In the genomic region with DNA sequence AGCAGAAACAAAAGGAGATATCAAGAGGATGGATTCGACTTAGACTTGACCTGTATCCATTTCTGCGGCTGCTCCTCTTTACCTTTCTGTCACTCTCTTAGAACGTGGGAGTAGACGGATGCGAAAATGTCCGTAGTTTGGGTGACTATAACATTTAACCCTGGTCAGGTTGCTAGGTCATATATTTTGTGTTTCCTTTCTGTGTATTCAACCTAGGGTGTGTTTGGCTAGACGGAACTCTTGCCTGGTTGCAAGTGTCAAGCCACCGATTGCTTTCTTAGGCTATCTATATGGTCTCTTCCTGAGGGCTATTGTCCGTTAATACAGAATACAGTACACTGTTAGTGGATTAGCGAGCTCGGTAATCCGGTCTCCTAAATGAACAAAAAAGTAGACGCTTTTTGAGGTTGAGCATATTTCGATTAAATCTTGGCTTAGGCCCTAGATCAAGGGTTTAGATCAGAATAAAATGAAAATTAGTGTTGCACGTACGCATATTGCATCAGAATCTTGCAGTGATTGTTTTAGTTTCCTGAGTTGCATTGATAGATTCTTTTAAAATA, we compare ENCODE assay signal across 8 cellular contexts. TPM values are rescaled to one million over a fixed set of nuclear protein-coding genes. Genes with fewer than 3 reads are reported as not detected.
DNase-seq lines count a peak whose midpoint lies in the region; ATAC-seq, FAIRE-seq and TF ChIP-seq lines count a peak whose summit lies in the region.

No MANE protein-coding gene starts in this region.

- H3K36me3 ChIP-seq in SK-N-SH (replicated peaks in 1 of 2; ENCODE audit: control insufficient read depth in 1 of 2, insufficient read depth in 2 of 2, low read length in 1 of 2), result peaks cover 11 to 13% of the 10 kb centered on the region in 2 experiments
- H3K36me3 ChIP-seq in endothelial cell of umbilical vein (ENCODE audit: control insufficient read depth in 2 of 2, extremely low read depth in 1 of 2, insufficient read depth in 2 of 2, low read length in 2 of 2), result no peaks in the 10 kb centered on the region
- no peaks in the 10 kb centered on the region for H3K36me3 ChIP-seq in osteoblast (ENCODE audit: insufficient read depth, low read length)

- TSS peak; percentile 35 for BruUV-seq in endothelial cell of umbilical vein (replicated peaks; lab: Mats Ljungman, UMichigan)

- no peak for TF ChIP-seq RAD21 in SK-N-SH (IDR thresholded peaks at IDR 0.05; ENCODE audit: low read length)

- no peak for FAIRE-seq in endothelial cell of umbilical vein (lab: Jason Lieb, UNC)

- WGBS in SK-N-SH (ENCODE audit: low lambda C conversion rate), result under 1% methylated on average over 16 of the region's 16 CpGs

- CTCF ChIA-PET in SK-N-SH (lab: Yijun Ruan, JAX) (interaction anchor here (1.2 to 2.0 kb wide), 2 partner anchors 522 to 525 kb away, joined by 3 to 11 read pairs; no protein-coding TSS in a partner anchor), RWPE1 (lab: Yijun Ruan, JAX) (interaction anchor here (4.2 kb wide), 1 partner anchor 524 kb away, joined by 37 read pairs; no protein-coding TSS in a partner anchor), endothelial cell of umbilical vein (lab: Charles Lee) (interaction anchor here (1.2 to 10.2 kb wide), 5 partner anchors 10 to 689 kb away, joined by 3 to 178 read pairs (median 10); no protein-coding TSS in a partner anchor)

- no peak for TF ChIP-seq POLR2A in endothelial cell of umbilical vein (IDR thresholded peaks at IDR 0.05; ENCODE audit: low read depth, low read length)

- H3K27ac ChIP-seq in SK-N-SH (ENCODE audit: low read depth in 2 of 2, low read length in 1 of 2), result peak overlapping the region; percentile 69 to 91
- peak overlapping the region; percentile 98 for H3K27ac ChIP-seq in RWPE1
- H3K27ac ChIP-seq in endothelial cell of umbilical vein (ENCODE audit: insufficient read depth, low read depth, low read length), result peak overlapping the region; percentile 6
- peak overlapping the region; percentile 71 for H3K27ac ChIP-seq in osteoblast (ENCODE audit: low read depth, low read length)

- H3K4me1 ChIP-seq in SK-N-SH (ENCODE audit: control insufficient read depth in 1 of 2, insufficient read depth in 2 of 2, low read depth in 1 of 2, low read length in 1 of 2) (peaks cover 0 to 13% of the 10 kb centered on the region in 2 experiments; a peak in 3 of 4 replicates), endothelial cell of umbilical vein (ENCODE audit: control insufficient read depth, extremely low read depth, insufficient read depth, low read length) (peaks cover 19% of the 10 kb centered on the region), osteoblast (ENCODE audit: insufficient read depth, low read length) (peaks cover 26% of the 10 kb centered on the region)

- H3K4me3 ChIP-seq in SK-N-SH (ENCODE audit: low read depth in 2 of 2, low read length in 1 of 2), result peak overlapping the region; percentile 79 to 97
- peak overlapping the region; percentile 50 to 99 (median 93) for H3K4me3 ChIP-seq in endothelial cell of umbilical vein (replicated peaks in 1 of 3; ENCODE audit: insufficient read depth in 1 of 3, low read depth in 1 of 3, low read length in 3 of 3)
- H3K4me3 ChIP-seq in osteoblast (ENCODE audit: insufficient read depth, low read length), result peak overlapping the region; percentile 96

- DNase-seq in SK-N-SH (no peak), RWPE1 (ENCODE audit: low spot score) (no peak), endothelial cell of umbilical vein (ENCODE audit: low read depth, low spot score) (peak; percentile 59), osteoblast (ENCODE audit: insufficient read length, low spot score, missing footprints) (peak; percentile 62), DMS79 (lab: John Stamatoyannopoulos, UW) (no peak), NCI-H446 (lab: John Stamatoyannopoulos, UW) (no peak)

- H3K9me3 ChIP-seq in SK-N-SH (no peaks in the 10 kb centered on the region), endothelial cell of umbilical vein (replicated peaks; ENCODE audit: control insufficient read depth, insufficient read depth, low read length) (no peaks in the 10 kb centered on the region), osteoblast (ENCODE audit: low read depth, low read length) (no peaks in the 10 kb centered on the region)

- no peaks in the 10 kb centered on the region for H3K9me1 ChIP-seq in endothelial cell of umbilical vein (replicated peaks; ENCODE audit: control insufficient read depth, extremely low read depth, insufficient read depth, low read length)

- H3K4me2 ChIP-seq in SK-N-SH, result peak overlapping the region; percentile 76
- H3K4me2 ChIP-seq in endothelial cell of umbilical vein (ENCODE audit: insufficient read depth, low read length), result peak overlapping the region; percentile 99
- peak overlapping the region; percentile 92 for H3K4me2 ChIP-seq in osteoblast (ENCODE audit: insufficient read depth, low read length)

- dilution Hi-C loops in endothelial cell of umbilical vein (cut with MboI; ENCODE audit: extremely low pct_ligation_motif_present, low sequenced_read_pairs), result loop anchor here (25.0 kb wide), 1 partner anchor 698 kb away; no protein-coding TSS in a partner anchor

- H4K20me1 ChIP-seq in SK-N-SH (ENCODE audit: insufficient read depth), result peaks cover 48% of the 10 kb centered on the region
- H4K20me1 ChIP-seq in endothelial cell of umbilical vein (replicated peaks; ENCODE audit: control insufficient read depth, extremely low read depth, insufficient read depth, low read length), result peaks cover 3% of the 10 kb centered on the region
- peaks cover 44% of the 10 kb centered on the region for H4K20me1 ChIP-seq in osteoblast (ENCODE audit: insufficient read depth, low read length)

- POLR2A ChIA-PET in SK-N-SH (lab: Yijun Ruan, JAX) (interaction anchor here (0.6 to 3.0 kb wide), 4 partner anchors 24 to 523 kb away, joined by 3 to 37 read pairs (median 4); no protein-coding TSS in a partner anchor), RWPE1 (lab: Yijun Ruan, JAX; ENCODE audit: low non-redundant PET) (no interaction called here), endothelial cell of umbilical vein (lab: Charles Lee) (interaction anchor here (4.0 kb wide), 1 partner anchor 525 kb away, joined by 17 read pairs; no protein-coding TSS in a partner anchor)

- H3K9me2 ChIP-seq in SK-N-SH, result no peaks in the 10 kb centered on the region

- TF ChIP-seq CTCF in SK-N-SH (IDR thresholded peaks at IDR 0.05) (no peak), RWPE1 (conservative IDR thresholded peaks at IDR 0.05; ENCODE audit: low read depth) (no peak), endothelial cell of umbilical vein (IDR thresholded peaks at IDR 0.05; ENCODE audit: extremely low read depth in 1 of 2, insufficient read depth in 1 of 2, low read depth in 1 of 2, low read length in 2 of 2) (no peak), osteoblast (IDR thresholded peaks at IDR 0.05; ENCODE audit: extremely low read depth, low read depth, low read length) (no peak)

- H3K9ac ChIP-seq in SK-N-SH (peak overlapping the region; percentile 94), endothelial cell of umbilical vein (replicated peaks; ENCODE audit: extremely low read depth, insufficient read depth, low read length) (peak overlapping the region; percentile 86)

- no peak overlapping the region for H2AFZ ChIP-seq in SK-N-SH (ENCODE audit: low read depth)
- H2AFZ ChIP-seq in endothelial cell of umbilical vein (ENCODE audit: low read depth, low read length), result no peak overlapping the region
- no peak overlapping the region for H2AFZ ChIP-seq in osteoblast (ENCODE audit: low read length)

- no peak for TF ChIP-seq EP300 in SK-N-SH (IDR thresholded peaks at IDR 0.05; ENCODE audit: borderline replicate concordance in 1 of 2, low read depth in 1 of 2, low read length in 1 of 2)

- intact Hi-C loops in endothelial cell of umbilical vein (cut with micrococcal nuclease), result loop anchor here (5.0 to 10.0 kb wide), 2 partner anchors 198 to 330 kb away; no protein-coding TSS in a partner anchor

- H3K79me2 ChIP-seq in SK-N-SH (ENCODE audit: insufficient read depth), result peaks cover 60% of the 10 kb centered on the region
- H3K79me2 ChIP-seq in endothelial cell of umbilical vein (ENCODE audit: control insufficient read depth, insufficient read depth, low read length), result peaks cover 56% of the 10 kb centered on the region
- peaks cover 56% of the 10 kb centered on the region for H3K79me2 ChIP-seq in osteoblast (ENCODE audit: insufficient read depth, low read length)

- H3K27me3 ChIP-seq in SK-N-SH (ENCODE audit: insufficient read depth) (no peaks in the 10 kb centered on the region), endothelial cell of umbilical vein (ENCODE audit: control insufficient read depth in 2 of 2, insufficient read depth in 2 of 2, low read length in 2 of 2) (no peaks in the 10 kb centered on the region), osteoblast (ENCODE audit: insufficient read depth, low read length) (no peaks in the 10 kb centered on the region)

- no peak for ATAC-seq in SK-N-SH treated with all-trans-retinoic acid at 6 μM for 48 hours
- no peak for ATAC-seq in HG02763 (IDR thresholded peaks at IDR 0.05; ENCODE audit: unreplicated experiment)

- peaks cover 38% of the 10 kb centered on the region for H3F3A ChIP-seq in SK-N-SH (replicated peaks; ENCODE audit: insufficient read depth)

RNA-seq across cellular contexts. Expression of gene PTEN, which starts 1.2 kb away (rescaled TPM):
- polyA plus RNA-seq in SK-N-SH (2012; rRNA removed), result 12.8 and 13.1 TPM in 2 replicates
- 15.4 and 25.8 TPM in 2 replicates for polyA plus RNA-seq in SK-N-SH (2012; cell fraction: cytosol; rRNA removed)
- 8.4 and 14.2 TPM in 2 replicates for polyA plus RNA-seq in SK-N-SH (2012; cell fraction: nucleus; rRNA removed)
- total RNA-seq in endothelial cell of umbilical vein, result 75.3 and 76.9 TPM in 2 replicates
- polyA plus RNA-seq in endothelial cell of umbilical vein, result 6.7 and 8.0 TPM in 2 replicates
- polyA plus RNA-seq in endothelial cell of umbilical vein (2011; cell fraction: cytosol; rRNA removed), result 19.3 and 21.5 TPM in 2 replicates
- polyA plus RNA-seq in endothelial cell of umbilical vein (2011; cell fraction: nucleus; rRNA removed), result 30.8 and 38.3 TPM in 2 replicates
- 54.9 and 57.4 TPM in 2 replicates for polyA plus RNA-seq in endothelial cell of umbilical vein (2012)
- polyA minus RNA-seq in endothelial cell of umbilical vein, result 50.5 and 53.5 TPM in 2 replicates
- polyA minus RNA-seq in endothelial cell of umbilical vein (2011; cell fraction: cytosol; rRNA and poly(A)+ RNA removed), result 181 TPM
- 132 and 167 TPM in 2 replicates for polyA minus RNA-seq in endothelial cell of umbilical vein (2011; cell fraction: nucleus; rRNA and poly(A)+ RNA removed)
- total RNA-seq in osteoblast, result 169 and 193 TPM in 2 replicates

RNA-seq across cellular contexts. Expression of gene KLLN, which starts 1.2 kb away (rescaled TPM):
- polyA plus RNA-seq in SK-N-SH (2012; rRNA removed), result 0.83 and 1.2 TPM in 2 replicates
- polyA plus RNA-seq in SK-N-SH (2012; cell fraction: cytosol; rRNA removed), result 0.86 and 1.0 TPM in 2 replicates
- 0.51 and 0.54 TPM in 2 replicates for polyA plus RNA-seq in SK-N-SH (2012; cell fraction: nucleus; rRNA removed)
- total RNA-seq in endothelial cell of umbilical vein, result 0.21 and 0.31 TPM in 2 replicates
- 0.14 and 0.18 TPM in 2 replicates for polyA plus RNA-seq in endothelial cell of umbilical vein
- 0.17 and 0.20 TPM in 2 replicates for polyA plus RNA-seq in endothelial cell of umbilical vein (2011; cell fraction: cytosol; rRNA removed)
- polyA plus RNA-seq in endothelial cell of umbilical vein (2011; cell fraction: nucleus; rRNA removed), result 0.13 and 0.22 TPM in 2 replicates
- polyA plus RNA-seq in endothelial cell of umbilical vein (2012), result 0.16 and 0.21 TPM in 2 replicates
- 0.32 and 0.38 TPM in 2 replicates for polyA minus RNA-seq in endothelial cell of umbilical vein
- 2.3 TPM for polyA minus RNA-seq in endothelial cell of umbilical vein (2011; cell fraction: cytosol; rRNA and poly(A)+ RNA removed)
- 0.34 and 0.53 TPM in 2 replicates for polyA minus RNA-seq in endothelial cell of umbilical vein (2011; cell fraction: nucleus; rRNA and poly(A)+ RNA removed)
- total RNA-seq in osteoblast, result 0.59 and 0.72 TPM in 2 replicates

RNA-seq across cellular contexts. Expression of gene ATAD1, which starts 46.6 kb away (rescaled TPM):
- polyA plus RNA-seq in SK-N-SH (2012; rRNA removed) (13.5 and 21.0 TPM in 2 replicates), endothelial cell of umbilical vein (4.6 and 5.2 TPM in 2 replicates)
- polyA plus RNA-seq in SK-N-SH (2012; cell fraction: cytosol; rRNA removed), result 26.3 and 34.2 TPM in 2 replicates
- 4.0 and 16.5 TPM in 2 replicates for polyA plus RNA-seq in SK-N-SH (2012; cell fraction: nucleus; rRNA removed)
- total RNA-seq in endothelial cell of umbilical vein (23.6 and 25.8 TPM in 2 replicates), osteoblast (43.8 and 43.9 TPM in 2 replicates)
- 8.2 and 8.3 TPM in 2 replicates for polyA plus RNA-seq in endothelial cell of umbilical vein (2011; cell fraction: cytosol; rRNA removed)
- 13.7 and 19.0 TPM in 2 replicates for polyA plus RNA-seq in endothelial cell of umbilical vein (2011; cell fraction: nucleus; rRNA removed)
- polyA plus RNA-seq in endothelial cell of umbilical vein (2012), result 23.8 and 24.2 TPM in 2 replicates
- 9.9 and 11.8 TPM in 2 replicates for polyA minus RNA-seq in endothelial cell of umbilical vein
- 45.0 TPM for polyA minus RNA-seq in endothelial cell of umbilical vein (2011; cell fraction: cytosol; rRNA and poly(A)+ RNA removed)
- polyA minus RNA-seq in endothelial cell of umbilical vein (2011; cell fraction: nucleus; rRNA and poly(A)+ RNA removed), result 17.0 and 21.3 TPM in 2 replicates

Comparison
In these comparisons a context has a peak if more than half of its experiments do, and no peak if none do; other contexts are left out.
1. DNase-seq: peak in endothelial cell of umbilical vein (single experiment) and osteoblast (single experiment); none in SK-N-SH (single experiment), RWPE1 (single experiment), DMS79 (single experiment) and NCI-H446 (0 of 2).
2. H3K27ac ChIP-seq: peak in every context shown above with its lines; median percentile 98 in RWPE1; 80 in SK-N-SH; 71 in osteoblast; 6 in endothelial cell of umbilical vein.
3. Peak in every context shown above with its lines, with median percentiles within 50 percentile points of each other: H3K4me2 ChIP-seq and H3K4me3 ChIP-seq.